Comparison of ENCODE assay signal across 21 cellular contexts in the genomic region with DNA sequence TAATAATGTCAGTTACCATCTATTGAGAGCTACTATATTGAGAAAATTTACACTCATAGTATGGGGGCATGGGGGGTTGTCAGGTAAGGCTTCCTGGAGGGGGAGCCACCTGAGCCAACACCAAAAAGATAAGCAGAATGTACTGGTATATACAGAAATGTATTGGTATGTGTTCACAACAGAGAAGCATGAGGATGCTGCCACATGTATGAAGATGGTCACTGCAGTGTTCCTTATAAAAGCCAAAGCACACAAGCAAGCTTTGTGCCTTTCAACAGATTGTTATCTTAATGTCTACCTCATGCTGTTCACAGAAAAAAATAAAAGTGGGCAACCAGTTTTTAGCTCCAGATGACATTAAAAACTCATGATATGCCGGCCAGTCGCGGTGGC.
DNase-seq lines count a peak whose midpoint lies in the region; ATAC-seq and TF ChIP-seq lines count a peak whose summit lies in the region.
"Had no signal": no experiment of that assay in that cellular context is flagged by ENCODE, and none has a peak within 500 bp of the region (broad histone marks: within the 10 kb centered on the region; RNA-seq: fewer than 3 reads in every experiment).

No MANE protein-coding gene starts in this region.

- H3K27ac Mint-ChIP-seq in chondrocyte (ENCODE audit: unreplicated experiment) (peak overlapping the region; percentile 74), osteocyte (ENCODE audit: unreplicated experiment) (peak overlapping the region; percentile 75)
- no peak overlapping the region for H3K27ac Mint-ChIP-seq in activated CD8-positive, alpha-beta T cell treated with anti-CD3 and anti-CD28 coated beads for 36 hours
- H3K27ac Mint-ChIP-seq: activated naive CD4-positive, alpha-beta T cell treated with anti-CD3 and anti-CD28 coated beads for 36 hours; CD4-positive, alpha-beta memory T cell; immature natural killer cell; natural killer cell; stimulated activated effector memory CD8-positive, alpha-beta T cell treated with anti-CD3 and anti-CD28 coated beads, Interleukin-12 subunit alpha, Interleukin-12 subunit beta, amount 100 ng/mL, for 72 hours; T-helper 17 cell had no signal

- H3F3A ChIP-seq in MM.1S (ENCODE audit: insufficient read depth, low read length) = peaks cover 14% of the 10 kb centered on the region

- H3K27me3 Mint-ChIP-seq in chondrocyte (ENCODE audit: low read depth) (no peaks in the 10 kb centered on the region), osteocyte (ENCODE audit: unreplicated experiment) (no peaks in the 10 kb centered on the region)
- H3K27me3 Mint-ChIP-seq in activated CD8-positive, alpha-beta T cell treated with anti-CD3 and anti-CD28 coated beads for 36 hours = no peaks in the 10 kb centered on the region
- H3K27me3 Mint-ChIP-seq: CD4-positive, alpha-beta memory T cell had no signal

- H2AFZ ChIP-seq in MM.1S (ENCODE audit: low read length) = no peak overlapping the region

- H3K9me2 ChIP-seq in MM.1S (replicated peaks; ENCODE audit: insufficient read depth, low read length) = no peaks in the 10 kb centered on the region

- DNase-seq in AG04450 (ENCODE audit: low read depth, low spot score) (no peak), MM.1S (no peak), chondrocyte (ENCODE audit: low spot score) (no peak), osteocyte (ENCODE audit: extremely low spot score, unreplicated experiment) (no peak), cortex of kidney (lab: John Stamatoyannopoulos, UW) (no peak)
- no peak for DNase-seq in activated CD8-positive, alpha-beta T cell treated with anti-CD3 and anti-CD28 coated beads for 36 hours
- no peak for DNase-seq in NK-92 treated with Interleukin-12 subunit alpha and Interleukin-12 subunit beta, amount 100 ng/mL, for 24 hours (lab: John Stamatoyannopoulos, UW)
- DNase-seq: activated CD4-positive, alpha-beta T cell treated with anti-CD3 and anti-CD28 coated beads, Interleukin-2, amount 50 U/mL, for 4 hours; activated naive CD4-positive, alpha-beta T cell treated with anti-CD3 and anti-CD28 coated beads for 36 hours; CD4-positive, alpha-beta memory T cell; gastrocnemius medialis; immature natural killer cell; natural killer cell; NCI-H2029; NCI-H446 treated with DMSO at 0.1 percent for 48 hours; T-helper 17 cell; WERI-Rb-1 had no signal

- H3K27ac ChIP-seq in AG04450 (ENCODE audit: low read depth, low read length) (peak overlapping the region; percentile 71), MM.1S (ENCODE audit: low read length) (peak overlapping the region; percentile 66)
- H3K27ac ChIP-seq: gastrocnemius medialis, HL-60, prostate gland, WERI-Rb-1 had no signal

- H3K4me1 ChIP-seq in MM.1S (ENCODE audit: low read length) = peaks cover 4% of the 10 kb centered on the region; the same call in 1 of the 2 replicates
- H3K4me1 ChIP-seq: prostate gland had no signal

- 0 out of 2 replicates have a peak overlapping the region, but pooled peaks have one; percentile 15 for H3K9ac ChIP-seq in MM.1S (ENCODE audit: low read length)

- CTCF ChIA-PET in AG04450 (lab: Charles Lee) = interaction anchor here (1.0 kb wide), 1 partner anchor 158 kb away, joined by 4 read pairs; no protein-coding TSS in a partner anchor
- CTCF ChIA-PET in activated CD8-positive, alpha-beta T cell treated with anti-CD3 and anti-CD28 coated beads for 36 hours (lab: Charles Lee) = no interaction called here

- no peak for ATAC-seq in activated CD8-positive, alpha-beta T cell treated with anti-CD3 and anti-CD28 coated beads for 36 hours
- no peak for ATAC-seq in HG02885 (IDR thresholded peaks at IDR 0.05; ENCODE audit: poor library complexity, unreplicated experiment)
- ATAC-seq: natural killer cell; stimulated activated effector memory CD8-positive, alpha-beta T cell treated with anti-CD3 and anti-CD28 coated beads, Interleukin-12 subunit alpha, Interleukin-12 subunit beta, amount 100 ng/mL, for 72 hours; T-helper 17 cell had no signal

- TF ChIP-seq CTCF in AG04450 (IDR thresholded peaks at IDR 0.05; ENCODE audit: low read depth, low read length) (no peak), MM.1S (IDR thresholded peaks at IDR 0.05; ENCODE audit: low read length) (no peak), chondrocyte (IDR thresholded peaks at IDR 0.05) (no peak), osteocyte (IDR thresholded peaks at IDR 0.05) (no peak)
- no peak for TF ChIP-seq CTCF in activated CD8-positive, alpha-beta T cell treated with anti-CD3 and anti-CD28 coated beads for 36 hours (IDR thresholded peaks at IDR 0.05)

- H3K36me3 Mint-ChIP-seq in chondrocyte (ENCODE audit: low read depth) (no peaks in the 10 kb centered on the region), osteocyte (ENCODE audit: unreplicated experiment) (no peaks in the 10 kb centered on the region)
- no peaks in the 10 kb centered on the region for H3K36me3 Mint-ChIP-seq in activated CD8-positive, alpha-beta T cell treated with anti-CD3 and anti-CD28 coated beads for 36 hours (ENCODE audit: low read depth)
- H3K36me3 Mint-ChIP-seq: CD4-positive, alpha-beta memory T cell; immature natural killer cell; natural killer cell; stimulated activated effector memory CD8-positive, alpha-beta T cell treated with anti-CD3 and anti-CD28 coated beads, Interleukin-12 subunit alpha, Interleukin-12 subunit beta, amount 100 ng/mL, for 72 hours had no signal

- H3K79me2 ChIP-seq in MM.1S (ENCODE audit: low read length) = no peaks in the 10 kb centered on the region

- no peaks in the 10 kb centered on the region for H3K36me3 ChIP-seq in MM.1S (replicated peaks; ENCODE audit: insufficient read depth, low read length)
- H3K36me3 ChIP-seq: gastrocnemius medialis, prostate gland, WERI-Rb-1 had no signal

- H3K4me1 Mint-ChIP-seq in chondrocyte (ENCODE audit: low read depth) = peaks cover 47% of the 10 kb centered on the region
- peaks cover 26% of the 10 kb centered on the region for H3K4me1 Mint-ChIP-seq in osteocyte (ENCODE audit: unreplicated experiment)
- no peaks in the 10 kb centered on the region for H3K4me1 Mint-ChIP-seq in activated CD8-positive, alpha-beta T cell treated with anti-CD3 and anti-CD28 coated beads for 36 hours (ENCODE audit: low read depth)
- H3K4me1 Mint-ChIP-seq: CD4-positive, alpha-beta memory T cell; immature natural killer cell; natural killer cell; stimulated activated effector memory CD8-positive, alpha-beta T cell treated with anti-CD3 and anti-CD28 coated beads, Interleukin-12 subunit alpha, Interleukin-12 subunit beta, amount 100 ng/mL, for 72 hours; T-helper 17 cell had no signal

- H3K4me2 ChIP-seq in MM.1S (ENCODE audit: low read depth, low read length) = peak overlapping the region; percentile 25; the same call in 1 of the 2 replicates

- intact Hi-C loops in activated CD8-positive, alpha-beta T cell treated with anti-CD3 and anti-CD28 coated beads for 36 hours (cut with micrococcal nuclease) = no loop called here

- POLR2A ChIA-PET in AG04450 (lab: Yijun Ruan, JAX) = interaction anchor here (0.7 kb wide), 1 partner anchor 311 kb away, joined by 3 read pairs; no protein-coding TSS in a partner anchor
- POLR2A ChIA-PET in activated CD8-positive, alpha-beta T cell treated with anti-CD3 and anti-CD28 coated beads for 36 hours (lab: Charles Lee) = no interaction called here

- H3K9me3 Mint-ChIP-seq in chondrocyte (ENCODE audit: low read depth) = no peaks in the 10 kb centered on the region
- no peaks in the 10 kb centered on the region for H3K9me3 Mint-ChIP-seq in osteocyte (ENCODE audit: unreplicated experiment)
- no peaks in the 10 kb centered on the region for H3K9me3 Mint-ChIP-seq in activated CD8-positive, alpha-beta T cell treated with anti-CD3 and anti-CD28 coated beads for 36 hours
- H3K9me3 Mint-ChIP-seq: activated naive CD4-positive, alpha-beta T cell treated with anti-CD3 and anti-CD28 coated beads for 36 hours had no signal

- H3K4me3 ChIP-seq in AG04450 (ENCODE audit: low read depth, low read length) (no peak overlapping the region), MM.1S (ENCODE audit: low read length) (no peak overlapping the region)
- H3K4me3 ChIP-seq: gastrocnemius medialis, prostate gland had no signal

- H4K20me1 ChIP-seq in MM.1S (ENCODE audit: insufficient read depth, low read length) = no peaks in the 10 kb centered on the region

- H3K4me3 Mint-ChIP-seq in chondrocyte (ENCODE audit: unreplicated experiment) (no peak overlapping the region), osteocyte (ENCODE audit: unreplicated experiment) (no peak overlapping the region)
- no peak overlapping the region for H3K4me3 Mint-ChIP-seq in activated CD8-positive, alpha-beta T cell treated with anti-CD3 and anti-CD28 coated beads for 36 hours
- H3K4me3 Mint-ChIP-seq: activated naive CD4-positive, alpha-beta T cell treated with anti-CD3 and anti-CD28 coated beads for 36 hours; CD4-positive, alpha-beta memory T cell; immature natural killer cell; natural killer cell; stimulated activated effector memory CD8-positive, alpha-beta T cell treated with anti-CD3 and anti-CD28 coated beads, Interleukin-12 subunit alpha, Interleukin-12 subunit beta, amount 100 ng/mL, for 72 hours; T-helper 17 cell had no signal

- H3K27me3 ChIP-seq in AG04450 (ENCODE audit: control insufficient read depth, insufficient read depth, low read length) (no peaks in the 10 kb centered on the region), MM.1S (replicated peaks; ENCODE audit: insufficient read depth, low read length) (no peaks in the 10 kb centered on the region)
- H3K27me3 ChIP-seq: gastrocnemius medialis had no signal

- H3K9me3 ChIP-seq in AG04450 (ENCODE audit: control insufficient read depth, insufficient read depth, low read length) (no peaks in the 10 kb centered on the region), MM.1S (replicated peaks; ENCODE audit: insufficient read depth, low read length) (no peaks in the 10 kb centered on the region)
- H3K9me3 ChIP-seq: gastrocnemius medialis, prostate gland had no signal
